ENCODE assay signal across 1 cellular context in genomic region chr15:75739791-75740190, GRCh38.
TF ChIP-seq lines count a peak whose summit lies in the region.

No MANE protein-coding gene starts in this region.

TF ChIP-seq in H1, 55 proteins besides CTCF, POLR2A, EP300 and RAD21 (continued from another document):
- no peak for TF ChIP-seq ASH2L (IDR thresholded peaks at IDR 0.05; ENCODE audit: low read length)
- TF ChIP-seq SP4 (IDR thresholded peaks at IDR 0.05; ENCODE audit: low read length) = no peak
- no peak for TF ChIP-seq SAP30 (IDR thresholded peaks at IDR 0.05; ENCODE audit: insufficient read depth, insufficient replicate concordance, low read length)
- no peak for TF ChIP-seq RBBP5 (IDR thresholded peaks at IDR 0.05; ENCODE audit: borderline replicate concordance, low read depth, low read length)
- no peak for TF ChIP-seq KDM1A (IDR thresholded peaks at IDR 0.05; ENCODE audit: borderline replicate concordance, low read length)
- no peak for TF ChIP-seq JUND (IDR thresholded peaks at IDR 0.05; ENCODE audit: low read length)
- TF ChIP-seq CREB1 (IDR thresholded peaks at IDR 0.05) = no peak
- no peak for TF ChIP-seq JUN (IDR thresholded peaks at IDR 0.05; ENCODE audit: low read depth, low read length)
- TF ChIP-seq MAFK (IDR thresholded peaks at IDR 0.05; ENCODE audit: low read depth, low read length) = no peak
- no peak for TF ChIP-seq ATF3 (IDR thresholded peaks at IDR 0.05; ENCODE audit: insufficient read depth, low read depth, low read length)
- no peak for TF ChIP-seq BRCA1 (IDR thresholded peaks at IDR 0.05; ENCODE audit: low read depth, low read length)
